Comparison of ENCODE assay signal across 27 cellular contexts in genomic region chr15:80850941-80851451, GRCh38.
DNase-seq lines count a peak whose midpoint lies in the region; ATAC-seq, FAIRE-seq and TF ChIP-seq lines count a peak whose summit lies in the region.
"Had no signal": no experiment of that assay in that cellular context is flagged by ENCODE, and none has a peak within 500 bp of the region (broad histone marks: within the 10 kb centered on the region; RNA-seq: fewer than 3 reads in every experiment).

No MANE protein-coding gene starts in this region.

- no peak overlapping the region for H3K9ac ChIP-seq in SK-N-SH

- H3K4me1 Mint-ChIP-seq in stimulated activated memory B cell treated with anti-CD40 and anti-IgM and Interleukin-4, amounts not matched to agents 10 μg/mL and 1 μg/mL and 100 μg/mL, for 72 hours, result no peaks in the 10 kb centered on the region
- H3K4me1 Mint-ChIP-seq: activated CD4-positive, alpha-beta memory T cell treated with anti-CD3 and anti-CD28 coated beads, Interleukin-2, amount 10 ng/mL, durations not matched to agents 7 days and 5 days; nephron progenitor cell had no signal

- H3F3A ChIP-seq in SK-N-SH (replicated peaks; ENCODE audit: insufficient read depth), result peaks cover 3% of the 10 kb centered on the region

- H3K79me2 ChIP-seq in SK-N-SH (ENCODE audit: insufficient read depth), result no peaks in the 10 kb centered on the region

- peak; percentile 39 for DNase-seq in Caki2 (ENCODE audit: low read depth)
- peak; percentile 96 for DNase-seq in RCC 7860 (ENCODE audit: low spot score)
- DNase-seq in epithelial cell of prostate (ENCODE audit: low read depth, low spot score), result peak; percentile 63
- peak; percentile 98 for DNase-seq in kidney tubule cell (ENCODE audit: low spot score)
- no peak for DNase-seq in GOT3 (lab: John Stamatoyannopoulos, UW)
- no peak for DNase-seq in NCI-H510A treated with DMSO at 0.1 percent for 48 hours (lab: John Stamatoyannopoulos, UW)
- DNase-seq in SK-N-SH, result no peak
- DNase-seq: activated CD4-positive, alpha-beta memory T cell treated with anti-CD3 and anti-CD28 coated beads, Interleukin-2, amount 10 ng/mL, durations not matched to agents 7 days and 5 days; activated CD8-positive, alpha-beta memory T cell treated with anti-CD3 and anti-CD28 coated beads, Interleukin-2, amount 50 U/mL, for 48 hours; activated naive CD4-positive, alpha-beta T cell treated with anti-CD3 and anti-CD28 coated beads for 36 hours; effector CD4-positive, alpha-beta T cell; left cardiac atrium; NCI-H1092 treated with DMSO at 0.1 percent for 48 hours; NCI-H1694 treated with DMSO at 0.1 percent for 48 hours; NCI-H446; NCI-H82; nephron progenitor cell; retina; stimulated activated naive CD4-positive, alpha-beta T cell; T-helper 17 cell had no signal

- POLR2A ChIA-PET in SK-N-SH (lab: Yijun Ruan, JAX), result no interaction called here

- no peak overlapping the region for H3K27ac Mint-ChIP-seq in stimulated activated memory B cell treated with anti-CD40 and anti-IgM and Interleukin-4, amounts not matched to agents 10 μg/mL and 1 μg/mL and 100 μg/mL, for 72 hours
- H3K27ac Mint-ChIP-seq: activated CD4-positive, alpha-beta memory T cell treated with anti-CD3 and anti-CD28 coated beads, Interleukin-2, amount 10 ng/mL, durations not matched to agents 7 days and 5 days; activated naive CD4-positive, alpha-beta T cell treated with anti-CD3 and anti-CD28 coated beads for 36 hours; activated T-helper 1 cell treated with anti-CD3 and anti-CD28 coated beads, Interleukin-12 subunit alpha, Interleukin-12 subunit beta, Interleukin-2, Interleukin-4 antibody, amounts not matched to agents 30 ng/mL and 10 ng/mL and 1 ng/mL, durations not matched to agents 14 hours and 24 hours and 36 hours; GM23338; nephron progenitor cell; T-helper 17 cell had no signal

- no peaks in the 10 kb centered on the region for H3K9me3 Mint-ChIP-seq in stimulated activated memory B cell treated with anti-CD40 and anti-IgM and Interleukin-4, amounts not matched to agents 10 μg/mL and 1 μg/mL and 100 μg/mL, for 72 hours
- H3K9me3 Mint-ChIP-seq: activated CD4-positive, alpha-beta memory T cell treated with anti-CD3 and anti-CD28 coated beads, Interleukin-2, amount 10 ng/mL, durations not matched to agents 7 days and 5 days; activated naive CD4-positive, alpha-beta T cell treated with anti-CD3 and anti-CD28 coated beads for 36 hours; activated T-helper 1 cell treated with anti-CD3 and anti-CD28 coated beads, Interleukin-12 subunit alpha, Interleukin-12 subunit beta, Interleukin-2, Interleukin-4 antibody, amounts not matched to agents 30 ng/mL and 10 ng/mL and 1 ng/mL, durations not matched to agents 14 hours and 24 hours and 36 hours; GM23338; nephron progenitor cell had no signal

- ATAC-seq in stimulated activated memory B cell treated with anti-CD40 and anti-IgM and Interleukin-4, amounts not matched to agents 10 μg/mL and 1 μg/mL and 100 μg/mL, for 72 hours, result no peak
- ATAC-seq: activated CD4-positive, CD25-positive, alpha-beta regulatory T cell treated with anti-CD3 and anti-CD28 coated beads, Interleukin-2, amount 50 U/mL, for 24 hours; GM23338; heart left ventricle; left cardiac atrium; Right ventricle myocardium inferior; T-helper 17 cell had no signal

- peaks cover 0 to 4% of the 10 kb centered on the region in 2 experiments; a peak in 1 of 4 replicates for H3K4me1 ChIP-seq in SK-N-SH (ENCODE audit: control insufficient read depth in 1 of 2, insufficient read depth in 2 of 2, low read depth in 1 of 2, low read length in 1 of 2)

- no peak overlapping the region for H3K4me3 Mint-ChIP-seq in stimulated activated memory B cell treated with anti-CD40 and anti-IgM and Interleukin-4, amounts not matched to agents 10 μg/mL and 1 μg/mL and 100 μg/mL, for 72 hours
- H3K4me3 Mint-ChIP-seq: activated CD4-positive, alpha-beta memory T cell treated with anti-CD3 and anti-CD28 coated beads, Interleukin-2, amount 10 ng/mL, durations not matched to agents 7 days and 5 days; activated naive CD4-positive, alpha-beta T cell treated with anti-CD3 and anti-CD28 coated beads for 36 hours; activated T-helper 1 cell treated with anti-CD3 and anti-CD28 coated beads, Interleukin-12 subunit alpha, Interleukin-12 subunit beta, Interleukin-2, Interleukin-4 antibody, amounts not matched to agents 30 ng/mL and 10 ng/mL and 1 ng/mL, durations not matched to agents 14 hours and 24 hours and 36 hours; GM23338; nephron progenitor cell; T-helper 17 cell had no signal

- H4K20me1 ChIP-seq in SK-N-SH (ENCODE audit: insufficient read depth), result no peaks in the 10 kb centered on the region

- TF ChIP-seq RAD21 in SK-N-SH (IDR thresholded peaks at IDR 0.05; ENCODE audit: low read length), result no peak

- H3K4me2 ChIP-seq in SK-N-SH, result no peak overlapping the region
- H3K4me2 ChIP-seq: GM23338 had no signal

- H3K27ac ChIP-seq in epithelial cell of prostate (peak overlapping the region; percentile 95), SK-N-SH (ENCODE audit: low read depth in 2 of 2, low read length in 1 of 2) (no peak overlapping the region)
- H3K27ac ChIP-seq: heart left ventricle had no signal

- H3K9me2 ChIP-seq in SK-N-SH, result no peaks in the 10 kb centered on the region

- CTCF ChIA-PET in SK-N-SH (lab: Yijun Ruan, JAX), result interaction anchor here (0.7 to 1.0 kb wide), 2 partner anchors 75 to 228 kb away, joined by 3 read pairs; no protein-coding TSS in a partner anchor

- in situ Hi-C loops in Caki2 (cut with HindIII; ENCODE audit: low pct_unique_long_range_greater_than_20kb, low sequenced_read_pairs), result no loop called here

- TF ChIP-seq EP300 in SK-N-SH (IDR thresholded peaks at IDR 0.05; ENCODE audit: borderline replicate concordance in 1 of 2, low read depth in 1 of 2, low read length in 1 of 2), result no peak

- no peak overlapping the region for H2AFZ ChIP-seq in SK-N-SH (ENCODE audit: low read depth)
- H2AFZ ChIP-seq: GM23338 had no signal

- peak; percentile 93 for FAIRE-seq in RCC 7860 (lab: Jason Lieb, UNC)

- no peak overlapping the region for H3K4me3 ChIP-seq in SK-N-SH (ENCODE audit: low read depth in 2 of 2, low read length in 1 of 2)
- H3K4me3 ChIP-seq: GM23338, heart left ventricle, lung had no signal

- H3K27me3 ChIP-seq in SK-N-SH (ENCODE audit: insufficient read depth), result no peaks in the 10 kb centered on the region

- TF ChIP-seq CTCF in SK-N-SH (IDR thresholded peaks at IDR 0.05), result no peak

- H3K27me3 Mint-ChIP-seq in stimulated activated memory B cell treated with anti-CD40 and anti-IgM and Interleukin-4, amounts not matched to agents 10 μg/mL and 1 μg/mL and 100 μg/mL, for 72 hours, result peaks cover 46% of the 10 kb centered on the region

- H3K36me3 Mint-ChIP-seq in stimulated activated memory B cell treated with anti-CD40 and anti-IgM and Interleukin-4, amounts not matched to agents 10 μg/mL and 1 μg/mL and 100 μg/mL, for 72 hours, result no peaks in the 10 kb centered on the region

- 79% methylated on average over 5 of the region's 6 CpGs for WGBS in SK-N-SH (ENCODE audit: low lambda C conversion rate)

- H3K9me3 ChIP-seq in SK-N-SH, result no peaks in the 10 kb centered on the region
- H3K9me3 ChIP-seq: heart left ventricle had no signal

- H3K36me3 ChIP-seq in SK-N-SH (replicated peaks in 1 of 2; ENCODE audit: control insufficient read depth in 1 of 2, insufficient read depth in 2 of 2, low read length in 1 of 2), result no peaks in the 10 kb centered on the region
- H3K36me3 ChIP-seq: heart left ventricle had no signal

TF ChIP-seq in SK-N-SH, 30 proteins besides CTCF, POLR2A, EP300 and RAD21:
- TF ChIP-seq JUND (IDR thresholded peaks at IDR 0.05) (no peak), YY1 (IDR thresholded peaks at IDR 0.05; ENCODE audit: low read depth) (no peak), SIN3A (IDR thresholded peaks at IDR 0.05; ENCODE audit: borderline replicate concordance, low read depth, low read length) (no peak), GABPA (IDR thresholded peaks at IDR 0.05; ENCODE audit: low read depth) (no peak), NFIC (IDR thresholded peaks at IDR 0.05; ENCODE audit: borderline replicate concordance) (no peak), FOXJ3 (CRISPR knock-in tag; IDR thresholded peaks at IDR 0.05) (no peak), EZH2phosphoT487 (IDR thresholded peaks at IDR 0.05; ENCODE audit: borderline replicate concordance, low read depth) (no peak)
TF ChIP-seq in SK-N-SH: peak in this region for 0.

Comparison
In these comparisons a context has a peak if more than half of its experiments do, and no peak if none do; other contexts are left out.
1. DNase-seq: peak in Caki2 (single experiment), RCC 7860 (single experiment), epithelial cell of prostate (single experiment) and kidney tubule cell (single experiment); none in GOT3 (single experiment), NCI-H510A treated with DMSO at 0.1 percent for 48 hours (single experiment) and SK-N-SH (single experiment).